ENCODE assay signal across 1 cellular context in genomic region chr21:45555557-45556301, GRCh38.
TF ChIP-seq lines count a peak whose summit lies in the region.

No MANE protein-coding gene starts in this region.

TF ChIP-seq in K562, 482 proteins besides CTCF, POLR2A, EP300 and RAD21 (continued from another document and continues in another):
- no peak for TF ChIP-seq CLOCK (CRISPR knock-in tag; IDR thresholded peaks at IDR 0.05; ENCODE audit: borderline replicate concordance)
- TF ChIP-seq PHB (CRISPR knock-in tag; IDR thresholded peaks at IDR 0.05), result no peak
- peak; percentile 53 for TF ChIP-seq VEZF1 (CRISPR knock-in tag; IDR thresholded peaks at IDR 0.05)
- peak in 2 of 3 experiments; percentile 17 to 32 for TF ChIP-seq YY1 (IDR thresholded peaks at IDR 0.05; ENCODE audit: borderline replicate concordance in 1 of 3, control insufficient read depth in 1 of 3, extremely low read depth in 1 of 3, insufficient read depth in 3 of 3, insufficient read length in 1 of 3, insufficient replicate concordance in 2 of 3, low read depth in 1 of 3, low read length in 2 of 3)
- TF ChIP-seq GABPA (tag; conservative IDR thresholded peaks at IDR 0.05; ENCODE audit: low read depth), result 0 out of 2 replicates have a peak, but pooled peaks have one; percentile 47
- TF ChIP-seq ELF2 (CRISPR knock-in tag; IDR thresholded peaks at IDR 0.05), result peak; percentile 46; the same call in 1 of the 2 replicates
- TF ChIP-seq ZNF589 (CRISPR knock-in tag; IDR thresholded peaks at IDR 0.05; ENCODE audit: low read depth), result no peak
- no peak for TF ChIP-seq NCOA2 (IDR thresholded peaks at IDR 0.05; ENCODE audit: partially characterized antibody in 2 of 2)
- peak; percentile 71; the same call in 1 of the 2 replicates for TF ChIP-seq ESRRA (IDR thresholded peaks at IDR 0.05; ENCODE audit: borderline replicate concordance, low read depth)
- TF ChIP-seq KLF6 (CRISPR knock-in tag; IDR thresholded peaks at IDR 0.05; ENCODE audit: borderline replicate concordance), result no peak
- no peak for TF ChIP-seq HNRNPH1 (optimal IDR thresholded peaks at IDR 0.05; ENCODE audit: low read depth, low read length)
- TF ChIP-seq FOXK2 (conservative IDR thresholded peaks at IDR 0.05 in 1 of 2, IDR thresholded peaks at IDR 0.05 in 1 of 2; ENCODE audit: low read depth in 2 of 2), result peak in 1 of 2 experiments; percentile 40; a peak in 2 of 4 replicates
- no peak for TF ChIP-seq PCBP2 (IDR thresholded peaks at IDR 0.05; ENCODE audit: low read depth, low read length, poor library complexity, severe bottlenecking)
- peak; percentile 63; the same call in 1 of the 2 replicates for TF ChIP-seq CREB3L1 (IDR thresholded peaks at IDR 0.05; ENCODE audit: borderline replicate concordance, low read depth)
- no peak for TF ChIP-seq ZNF445 (CRISPR knock-in tag; IDR thresholded peaks at IDR 0.05; ENCODE audit: low read depth)
- peak; percentile 69; the same call in 1 of the 2 replicates for TF ChIP-seq CC2D1A (IDR thresholded peaks at IDR 0.05)
- peak; percentile 93 for TF ChIP-seq EP400 (IDR thresholded peaks at IDR 0.05)
- no peak for TF ChIP-seq ZNF551 (CRISPR knock-in tag; IDR thresholded peaks at IDR 0.05)
- peak; percentile 36; the same call in 1 of the 2 replicates for TF ChIP-seq CBFB (CRISPR knock-in tag; IDR thresholded peaks at IDR 0.05)
- no peak for TF ChIP-seq MTF1 (CRISPR knock-in tag; IDR thresholded peaks at IDR 0.05; ENCODE audit: borderline replicate concordance)
- TF ChIP-seq ZNF143 (CRISPR knock-in tag; IDR thresholded peaks at IDR 0.05), result no peak
- TF ChIP-seq ZNF436 (CRISPR knock-in tag; IDR thresholded peaks at IDR 0.05), result no peak
- no peak; the same call in 1 of the 2 replicates for TF ChIP-seq SMAD4 (CRISPR knock-in tag; conservative IDR thresholded peaks at IDR 0.05)
- no peak; the same call in 1 of the 2 replicates for TF ChIP-seq CREB1 (IDR thresholded peaks at IDR 0.05)
- peak; percentile 35; the same call in 1 of the 2 replicates for TF ChIP-seq CREB1 (CRISPR knock-in tag; IDR thresholded peaks at IDR 0.05)
- TF ChIP-seq PRDM10 (IDR thresholded peaks at IDR 0.05; ENCODE audit: partially characterized antibody), result peak; percentile 75
- TF ChIP-seq THAP7 (CRISPR knock-in tag; IDR thresholded peaks at IDR 0.05), result no peak
- no peak for TF ChIP-seq KAT7 (CRISPR knock-in tag; IDR thresholded peaks at IDR 0.05; ENCODE audit: borderline replicate concordance)
- peak; percentile 86 for TF ChIP-seq ZFX (CRISPR knock-in tag; IDR thresholded peaks at IDR 0.05)
- 0 out of 2 replicates have a peak, but pooled peaks have one; percentile 83 for TF ChIP-seq ZBTB43 (CRISPR knock-in tag; IDR thresholded peaks at IDR 0.05)
- peak; percentile 31; the same call in 1 of the 2 replicates for TF ChIP-seq RAD51 (IDR thresholded peaks at IDR 0.05; ENCODE audit: borderline replicate concordance, low read depth)
- TF ChIP-seq EWSR1 (IDR thresholded peaks at IDR 0.05; ENCODE audit: borderline replicate concordance, low read depth, partially characterized antibody), result no peak
- peak; percentile 70 for TF ChIP-seq SMC3 (conservative IDR thresholded peaks at IDR 0.05; ENCODE audit: insufficient read depth, low read depth, low read length)
- TF ChIP-seq ZNF165 (CRISPR knock-in tag; IDR thresholded peaks at IDR 0.05; ENCODE audit: borderline replicate concordance), result no peak
- TF ChIP-seq NR4A1 (CRISPR knock-in tag; IDR thresholded peaks at IDR 0.05), result no peak
- 0 out of 2 replicates have a peak, but pooled peaks have one; percentile 46 for TF ChIP-seq NR4A1 (tag; IDR thresholded peaks at IDR 0.05)
- no peak for TF ChIP-seq ZNF644 (tag; IDR thresholded peaks at IDR 0.05; ENCODE audit: low read depth)
- TF ChIP-seq PRPF4 (IDR thresholded peaks at IDR 0.05; ENCODE audit: insufficient read depth, low read depth, low read length, poor library complexity, severe bottlenecking), result no peak
- TF ChIP-seq ETV5 (CRISPR knock-in tag; IDR thresholded peaks at IDR 0.05; ENCODE audit: low read depth), result no peak; the same call in 1 of the 2 replicates
- 0 out of 2 replicates have a peak, but pooled peaks have one; percentile 28 for TF ChIP-seq ETS1 (conservative IDR thresholded peaks at IDR 0.05; ENCODE audit: control insufficient read depth, low read depth, low read length)
- no peak for TF ChIP-seq NFIX (CRISPR knock-in tag; IDR thresholded peaks at IDR 0.05; ENCODE audit: low read depth)
- TF ChIP-seq RBM14 (IDR thresholded peaks at IDR 0.05; ENCODE audit: borderline replicate concordance, insufficient read depth, low read depth, low read length), result no peak
- TF ChIP-seq JUNB (CRISPR knock-in tag; conservative IDR thresholded peaks at IDR 0.05), result no peak
- no peak for TF ChIP-seq TFE3 (CRISPR knock-in tag; IDR thresholded peaks at IDR 0.05)
- TF ChIP-seq COPS2 (conservative IDR thresholded peaks at IDR 0.05), result no peak
- no peak for TF ChIP-seq ZNF217 (CRISPR knock-in tag; IDR thresholded peaks at IDR 0.05)
- no peak for TF ChIP-seq PTBP1 (IDR thresholded peaks at IDR 0.05; ENCODE audit: low read depth, low read length)
- no peak for TF ChIP-seq SAFB2 (IDR thresholded peaks at IDR 0.05; ENCODE audit: borderline replicate concordance, low read depth, low read length, severe bottlenecking)
- no peak for TF ChIP-seq GTF2E2 (tag; IDR thresholded peaks at IDR 0.05)
- no peak for TF ChIP-seq ZNF316 (IDR thresholded peaks at IDR 0.05)
- TF ChIP-seq TEAD1 (CRISPR knock-in tag; IDR thresholded peaks at IDR 0.05), result peak in 1 of 2 experiments; percentile 34; a peak in 1 of 4 replicates
- TF ChIP-seq RFX5 (IDR thresholded peaks at IDR 0.05; ENCODE audit: low read depth, low read length), result no peak
- TF ChIP-seq SMARCA5 (IDR thresholded peaks at IDR 0.05), result no peak
- no peak for TF ChIP-seq ZNF583 (CRISPR knock-in tag; IDR thresholded peaks at IDR 0.05)
- no peak for TF ChIP-seq ERF (CRISPR knock-in tag; IDR thresholded peaks at IDR 0.05)
- TF ChIP-seq EGR1 (conservative IDR thresholded peaks at IDR 0.05), result peak; percentile 3; the same call in 1 of the 2 replicates
